22 cellular contexts compared by ENCODE assay signal in the genomic region with DNA sequence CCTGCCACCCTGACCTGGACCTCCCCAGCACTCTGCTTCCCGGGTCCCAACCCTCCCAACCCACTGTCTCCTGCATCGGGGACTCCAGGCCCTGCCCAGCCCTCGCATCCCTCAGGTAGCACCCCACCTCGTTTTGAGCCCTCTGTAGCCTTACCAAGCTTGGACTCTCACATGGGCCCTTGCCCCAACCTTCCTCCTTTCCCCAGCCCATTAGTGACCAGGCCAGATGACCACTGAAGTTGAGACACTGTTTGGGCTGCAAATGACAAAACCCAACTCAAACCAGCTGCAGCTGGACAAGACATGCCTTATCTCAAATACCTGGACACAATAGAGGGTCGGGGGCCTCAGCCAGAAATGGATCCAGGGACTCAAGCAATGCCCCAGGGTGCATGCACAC.
DNase-seq lines count a peak whose midpoint lies in the region; ATAC-seq and TF ChIP-seq lines count a peak whose summit lies in the region.
"Had no signal": no experiment of that assay in that cellular context is flagged by ENCODE, and none has a peak within 500 bp of the region (broad histone marks: within the 10 kb centered on the region; RNA-seq: fewer than 3 reads in every experiment).

No MANE protein-coding gene starts in this region.

- no peak overlapping the region for H3K9ac ChIP-seq in endodermal cell (ENCODE audit: extremely low read depth, low read length, poor library complexity, severe bottlenecking)
- H3K9ac ChIP-seq: BLaER1 treated with 17β-estradiol and CSF1 and Interleukin-3, amounts not matched to agents 10 nM and 100 nM; GM23248; SK-N-SH had no signal

- peaks cover 8% of the 10 kb centered on the region for H3K27me3 Mint-ChIP-seq in stimulated activated naive CD8-positive, alpha-beta T cell treated with anti-CD3 and anti-CD28 coated beads, Interleukin-15, amount 100 ng/mL, for 72 hours
- no peaks in the 10 kb centered on the region for H3K27me3 Mint-ChIP-seq in endodermal cell (ENCODE audit: insufficient read depth)

- DNase-seq in stimulated activated naive CD8-positive, alpha-beta T cell treated with anti-CD3 and anti-CD28 coated beads, Interleukin-15, amount 100 ng/mL, for 72 hours = no peak
- DNase-seq in stimulated activated naive CD8-positive, alpha-beta T cell treated with anti-CD3 and anti-CD28 coated beads, Interleukin-15, Interleukin-2, amounts not matched to agents 100 U/mL and 50 U/mL, for 24 hours = no peak
- DNase-seq in endodermal cell = peak; percentile 33
- peak; percentile 36 for DNase-seq in upper lobe of right lung
- no peak for DNase-seq in epidermal melanocyte (ENCODE audit: insufficient read length, low spot score)
- no peak for DNase-seq in stimulated activated CD4-positive, alpha-beta T cell treated with anti-CD3 and anti-CD28 coated beads, Interleukin-2, amount 100 ng/mL, for 24 hours
- DNase-seq: CD4-positive, alpha-beta memory T cell; COR-L47; DMS53; GM23248; H9; KG1; MM.1S; NCI-H1694; NCI-H2029 treated with DMSO at 0.1 percent for 48 hours; NCI-H2227 treated with DMSO at 0.1 percent for 48 hours; NCI-H510A; NCI-H69; SK-N-SH had no signal

- no peak for ATAC-seq in stimulated activated naive CD8-positive, alpha-beta T cell treated with anti-CD3 and anti-CD28 coated beads, Interleukin-15, amount 100 ng/mL, for 72 hours
- ATAC-seq in stimulated activated naive CD8-positive, alpha-beta T cell treated with anti-CD3 and anti-CD28 coated beads, Interleukin-15, Interleukin-2, amounts not matched to agents 100 U/mL and 50 U/mL, for 24 hours = no peak
- ATAC-seq in upper lobe of right lung = no peak
- ATAC-seq in HG03039 (IDR thresholded peaks at IDR 0.05; ENCODE audit: unreplicated experiment) = no peak

- intact Hi-C loops in upper lobe of right lung (cut with DNase I) = no loop called here

- H3K9me3 ChIP-seq in endodermal cell (ENCODE audit: control insufficient read depth, low read length) (no peaks in the 10 kb centered on the region), neutrophil (no peaks in the 10 kb centered on the region), upper lobe of right lung (no peaks in the 10 kb centered on the region)
- H3K9me3 ChIP-seq: SK-N-SH had no signal

- H3K4me1 ChIP-seq in endodermal cell (ENCODE audit: control insufficient read depth, insufficient read depth, low read length) (no peaks in the 10 kb centered on the region), neutrophil (ENCODE audit: control insufficient read depth in 1 of 2, insufficient read depth in 1 of 2, low read depth in 1 of 2, low read length in 1 of 2) (peaks cover 27 to 30% of the 10 kb centered on the region in 2 experiments), upper lobe of right lung (no peaks in the 10 kb centered on the region)

- H3K27me3 ChIP-seq in endodermal cell (ENCODE audit: control insufficient read depth, insufficient read depth, low read length, poor library complexity, severe bottlenecking) = no peaks in the 10 kb centered on the region
- no peaks in the 10 kb centered on the region for H3K27me3 ChIP-seq in neutrophil
- no peaks in the 10 kb centered on the region for H3K27me3 ChIP-seq in upper lobe of right lung
- H3K27me3 ChIP-seq: BLaER1 treated with 17β-estradiol and CSF1 and Interleukin-3, amounts not matched to agents 10 nM and 100 nM had no signal

- no peaks in the 10 kb centered on the region for H3K36me3 ChIP-seq in endodermal cell (ENCODE audit: control insufficient read depth, insufficient read depth, low read length)
- peaks cover 87% of the 10 kb centered on the region for H3K36me3 ChIP-seq in neutrophil
- H3K36me3 ChIP-seq in upper lobe of right lung = no peaks in the 10 kb centered on the region

- WGBS in endodermal cell (ENCODE audit: insufficient coverage in 1 of 2, insufficient read length in 1 of 2), 2 experiments = 89 to 93% methylated on average over 3 to 5 of the region's 5 CpGs

- no peak for TF ChIP-seq CTCF in endodermal cell (conservative IDR thresholded peaks at IDR 0.05)
- TF ChIP-seq CTCF in neutrophil (IDR thresholded peaks at IDR 0.05) = no peak
- no peak for TF ChIP-seq CTCF in upper lobe of right lung (IDR thresholded peaks at IDR 0.05)

- no peaks in the 10 kb centered on the region for H3K36me3 Mint-ChIP-seq in endodermal cell (ENCODE audit: low read depth)

- H3K27ac Mint-ChIP-seq in stimulated activated naive CD8-positive, alpha-beta T cell treated with anti-CD3 and anti-CD28 coated beads, Interleukin-15, amount 100 ng/mL, for 72 hours = peak overlapping the region; percentile 5 to 71
- H3K27ac Mint-ChIP-seq in endodermal cell = no peak overlapping the region
- H3K27ac Mint-ChIP-seq: H9 had no signal

- H3K4me3 Mint-ChIP-seq in stimulated activated naive CD8-positive, alpha-beta T cell treated with anti-CD3 and anti-CD28 coated beads, Interleukin-15, amount 100 ng/mL, for 72 hours = no peak overlapping the region
- no peak overlapping the region for H3K4me3 Mint-ChIP-seq in endodermal cell
- H3K4me3 Mint-ChIP-seq: CD4-positive, alpha-beta memory T cell; H9 had no signal

- H3K9me3 Mint-ChIP-seq in stimulated activated naive CD8-positive, alpha-beta T cell treated with anti-CD3 and anti-CD28 coated beads, Interleukin-15, amount 100 ng/mL, for 72 hours = no peaks in the 10 kb centered on the region
- H3K9me3 Mint-ChIP-seq in endodermal cell = peaks cover under 1% of the 10 kb centered on the region
- H3K9me3 Mint-ChIP-seq: CD4-positive, alpha-beta memory T cell had no signal

- no peak overlapping the region for H3K27ac ChIP-seq in endodermal cell (ENCODE audit: low read depth, low read length)
- H3K27ac ChIP-seq in neutrophil = peak overlapping the region; percentile 13
- H3K27ac ChIP-seq in upper lobe of right lung = no peak overlapping the region
- H3K27ac ChIP-seq: GM23248 had no signal

- H3K4me3 ChIP-seq in endodermal cell (ENCODE audit: low read length) = no peak overlapping the region
- no peak overlapping the region for H3K4me3 ChIP-seq in neutrophil (ENCODE audit: low read depth in 1 of 2, low read length in 1 of 2)
- no peak overlapping the region for H3K4me3 ChIP-seq in upper lobe of right lung
- H3K4me3 ChIP-seq: BLaER1 treated with 17β-estradiol and CSF1 and Interleukin-3, amounts not matched to agents 10 nM and 100 nM; GM23248 had no signal

- H3K4me1 Mint-ChIP-seq in stimulated activated naive CD8-positive, alpha-beta T cell treated with anti-CD3 and anti-CD28 coated beads, Interleukin-15, amount 100 ng/mL, for 72 hours = peaks cover 5% of the 10 kb centered on the region
- no peaks in the 10 kb centered on the region for H3K4me1 Mint-ChIP-seq in endodermal cell
- H3K4me1 Mint-ChIP-seq: CD4-positive, alpha-beta memory T cell had no signal

Comparison
In these comparisons a context has a peak if more than half of its experiments do, and no peak if none do; other contexts are left out.
1. DNase-seq: peak in endodermal cell (single experiment) and upper lobe of right lung (single experiment); none in stimulated activated naive CD8-positive, alpha-beta T cell treated with anti-CD3 and anti-CD28 coated beads, Interleukin-15, amount 100 ng/mL, for 72 hours (0 of 2), stimulated activated naive CD8-positive, alpha-beta T cell treated with anti-CD3 and anti-CD28 coated beads, Interleukin-15, Interleukin-2, amounts not matched to agents 100 U/mL and 50 U/mL, for 24 hours (single experiment), epidermal melanocyte (single experiment) and stimulated activated CD4-positive, alpha-beta T cell treated with anti-CD3 and anti-CD28 coated beads, Interleukin-2, amount 100 ng/mL, for 24 hours (0 of 2).